ENCODE assay signal across 16 cellular contexts in genomic region chr3:195904364-195904763, GRCh38. TPM values are rescaled to one million over a fixed set of nuclear protein-coding genes. Genes with fewer than 3 reads are reported as not detected.
DNase-seq lines count a peak whose midpoint lies in the region; ATAC-seq, FAIRE-seq and TF ChIP-seq lines count a peak whose summit lies in the region.
"Had no signal": no experiment of that assay in that cellular context is flagged by ENCODE, and none has a peak within 500 bp of the region (broad histone marks: within the 10 kb centered on the region; RNA-seq: fewer than 3 reads in every experiment).

No MANE protein-coding gene starts in this region.

- H3K27me3 ChIP-seq in OCI-LY1 (ENCODE audit: insufficient read depth, low read length) (no peaks in the 10 kb centered on the region), tibial artery (no peaks in the 10 kb centered on the region)
- H3K27me3 ChIP-seq in effector memory CD4-positive, alpha-beta T cell (replicated peaks; ENCODE audit: control insufficient read depth, insufficient read depth, low read length, poor library complexity, severe bottlenecking): no peaks in the 10 kb centered on the region
- H3K27me3 ChIP-seq: MG63 had no signal

- H3K79me2 ChIP-seq in OCI-LY1 (ENCODE audit: insufficient read depth, low read length): peaks cover 55% of the 10 kb centered on the region

- intact Hi-C loops in tibial artery (cut with DNase I; ENCODE audit: low total_unique reads): no loop called here

- H3K36me3 ChIP-seq in OCI-LY1 (ENCODE audit: insufficient read depth, low read length) (no peaks in the 10 kb centered on the region), tibial artery (no peaks in the 10 kb centered on the region)
- H3K36me3 ChIP-seq in effector memory CD4-positive, alpha-beta T cell (ENCODE audit: control insufficient read depth, insufficient read depth, low read length): no peaks in the 10 kb centered on the region

- H3K9me2 ChIP-seq in OCI-LY1 (ENCODE audit: low read depth, low read length): no peaks in the 10 kb centered on the region

- H3K9me3 ChIP-seq in OCI-LY1 (ENCODE audit: low read length) (no peaks in the 10 kb centered on the region), tibial artery (no peaks in the 10 kb centered on the region)
- no peaks in the 10 kb centered on the region for H3K9me3 ChIP-seq in effector memory CD4-positive, alpha-beta T cell (ENCODE audit: control insufficient read depth, low read length)
- H3K9me3 ChIP-seq: MG63 had no signal

- TF ChIP-seq CTCF in OCI-LY1 (IDR thresholded peaks at IDR 0.05; ENCODE audit: low read length) (no peak), tibial artery (IDR thresholded peaks at IDR 0.05) (no peak)

- H3K9ac ChIP-seq in OCI-LY1 (ENCODE audit: low read length): peak overlapping the region; percentile 36

- ATAC-seq in GM21381 (IDR thresholded peaks at IDR 0.05; ENCODE audit: unreplicated experiment): no peak

- no peak for FAIRE-seq in frontal cortex (lab: Jason Lieb, UNC)

- H3F3A ChIP-seq in OCI-LY1 (ENCODE audit: insufficient read depth, low read length): peaks cover 10% of the 10 kb centered on the region; the same call in 1 of the 2 replicates

- peak overlapping the region; percentile 96 for H3K27ac ChIP-seq in OCI-LY1 (ENCODE audit: low read depth, low read length, poor library complexity, severe bottlenecking)
- peak overlapping the region; percentile 9 for H3K27ac ChIP-seq in effector memory CD4-positive, alpha-beta T cell (ENCODE audit: insufficient read depth, low read length, poor library complexity, severe bottlenecking)
- H3K27ac ChIP-seq in tibial artery: no peak overlapping the region

- no peaks in the 10 kb centered on the region for H4K20me1 ChIP-seq in OCI-LY1 (ENCODE audit: insufficient read depth, low read length)

- peak overlapping the region; percentile 92 for H3K4me2 ChIP-seq in OCI-LY1 (ENCODE audit: low read length)

- no peak overlapping the region for H2AFZ ChIP-seq in OCI-LY1 (ENCODE audit: low read length)

- H3K4me3 ChIP-seq in OCI-LY1 (ENCODE audit: low read depth, low read length, poor library complexity, severe bottlenecking) (peak overlapping the region; percentile 78), tibial artery (no peak overlapping the region)
- no peak overlapping the region for H3K4me3 ChIP-seq in effector memory CD4-positive, alpha-beta T cell (ENCODE audit: insufficient read depth, low read depth, low read length, poor library complexity, severe bottlenecking)
- H3K4me3 ChIP-seq: MG63 had no signal

- DNase-seq in AML-193 (lab: John Stamatoyannopoulos, UW) (peak; percentile 68 to 74), GF-D8 (lab: John Stamatoyannopoulos, UW) (peak; percentile 37), frontal cortex (ENCODE audit: low spot score in 2 of 2) (no peak), pons (ENCODE audit: low spot score) (no peak), tibial artery (no peak)
- DNase-seq in effector memory CD4-positive, alpha-beta T cell: no peak
- DNase-seq: activated CD4-positive, alpha-beta T cell treated with anti-CD3 and anti-CD28 coated beads for 4 hours; activated effector memory CD4-positive, alpha-beta T cell treated with Interleukin-2 at 50 U/mL for 16 hours; effector CD8-positive, alpha-beta T cell; mesenchymal stem cell; MG63; NCI-H2227 treated with DMSO at 0.1 percent for 48 hours; occipital lobe; T-helper 1 cell had no signal

- H3K4me1 ChIP-seq in OCI-LY1 (ENCODE audit: insufficient read depth, low read length, severe bottlenecking) (peaks cover 87% of the 10 kb centered on the region), tibial artery (peaks cover 0 to 37% (median 22%) of the 10 kb centered on the region in 4 donors)
- peaks cover 37% of the 10 kb centered on the region for H3K4me1 ChIP-seq in effector memory CD4-positive, alpha-beta T cell (ENCODE audit: control insufficient read depth, insufficient read depth, low read length, poor library complexity, severe bottlenecking)

RNA-seq across cellular contexts. Expression of gene TNK2, which starts 4.0 kb away (rescaled TPM):
- total RNA-seq in frontal cortex: 11.0 TPM

Comparison
In these comparisons a context has a peak if more than half of its experiments do, and no peak if none do; other contexts are left out.
1. DNase-seq: peak in AML-193 (2 of 2) and GF-D8 (single experiment); none in effector memory CD4-positive, alpha-beta T cell (0 of 3), frontal cortex (0 of 2), pons (single experiment) and tibial artery (0 of 2).
2. H3K27ac ChIP-seq: peak in OCI-LY1 (single experiment) and effector memory CD4-positive, alpha-beta T cell (single experiment); none in tibial artery (0 of 2).